ENCODE assay signal across 18 cellular contexts in the genomic region with DNA sequence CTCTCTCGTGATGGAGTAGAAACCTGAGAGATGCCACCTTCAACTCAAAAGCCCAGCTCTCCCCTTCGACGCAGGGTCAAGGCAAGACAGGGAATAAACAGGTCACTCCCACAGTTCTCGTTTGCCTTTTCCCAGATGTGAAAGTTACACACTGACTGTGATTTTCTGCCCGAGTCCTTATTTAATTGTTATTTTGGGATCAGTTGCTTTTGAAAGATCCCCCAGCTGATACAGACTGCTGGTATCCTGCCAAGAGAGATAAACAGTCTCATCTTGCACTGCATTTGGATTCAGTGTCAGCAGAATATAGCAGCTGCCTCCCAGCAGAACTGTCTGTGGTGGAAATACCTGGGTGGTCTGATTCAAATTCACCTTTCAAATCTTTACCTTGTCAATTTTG. TPM values are rescaled to one million over a fixed set of nuclear protein-coding genes. Genes with fewer than 3 reads are reported as not detected.
"Had no signal": no experiment of that assay in that cellular context is flagged by ENCODE, and none has a peak within 500 bp of the region (broad histone marks: within the 10 kb centered on the region; RNA-seq: fewer than 3 reads in every experiment).

No MANE protein-coding gene starts in this region.

- H3K36me3 Mint-ChIP-seq: activated CD4-positive, alpha-beta memory T cell treated with anti-CD3 and anti-CD28 coated beads for 36 hours; activated naive CD8-positive, alpha-beta T cell treated with anti-CD3 and anti-CD28 coated beads for 36 hours had no signal

- ATAC-seq: activated T-cell treated with anti-CD3 and anti-CD28 coated beads, Interleukin-2, amount 50 U/mL, for 4 hours; stimulated activated naive CD8-positive, alpha-beta T cell treated with anti-CD3 and anti-CD28 coated beads, Interleukin-15, amount 100 ng/mL, for 72 hours had no signal

- DNase-seq: activated CD4-positive, alpha-beta memory T cell treated with anti-CD3 and anti-CD28 coated beads for 36 hours; activated effector memory CD4-positive, alpha-beta T cell treated with anti-CD3 and anti-CD28 coated beads, Interleukin-2, amount 50 U/mL, for 16 hours; activated naive CD8-positive, alpha-beta T cell treated with anti-CD3 and anti-CD28 coated beads for 36 hours; activated T-cell treated with anti-CD3 and anti-CD28 coated beads, Interleukin-2, amount 50 U/mL, for 4 hours; brain microvascular endothelial cell; dermis blood vessel endothelial cell; erythroblast; left lung; mesenchymal stem cell; ovary; stimulated activated CD4-positive, alpha-beta T cell treated with anti-CD3 and anti-CD28 coated beads, Interleukin-15, amount 100 ng/mL, for 24 hours; stimulated activated CD4-positive, alpha-beta T cell treated with anti-CD3 and anti-CD28 coated beads, Interleukin-4, amount 100 ng/mL, for 24 hours; stimulated activated naive CD8-positive, alpha-beta T cell treated with anti-CD3 and anti-CD28 coated beads, Interleukin-15, amount 100 ng/mL, for 72 hours; T-helper 9 cell had no signal

- H3K9me3 Mint-ChIP-seq: activated CD4-positive, alpha-beta memory T cell treated with anti-CD3 and anti-CD28 coated beads for 36 hours; activated naive CD8-positive, alpha-beta T cell treated with anti-CD3 and anti-CD28 coated beads for 36 hours; activated T-cell treated with anti-CD3 and anti-CD28 coated beads, Interleukin-2, amount 50 U/mL, for 4 hours; stimulated activated naive CD8-positive, alpha-beta T cell treated with anti-CD3 and anti-CD28 coated beads, Interleukin-15, amount 100 ng/mL, for 72 hours had no signal

- H3K27me3 Mint-ChIP-seq: activated CD4-positive, alpha-beta memory T cell treated with anti-CD3 and anti-CD28 coated beads for 36 hours had no signal

- H3K4me1 Mint-ChIP-seq: activated naive CD8-positive, alpha-beta T cell treated with anti-CD3 and anti-CD28 coated beads for 36 hours; neural crest cell; stimulated activated naive CD8-positive, alpha-beta T cell treated with anti-CD3 and anti-CD28 coated beads, Interleukin-15, amount 100 ng/mL, for 72 hours had no signal

- H3K27ac Mint-ChIP-seq: activated CD4-positive, alpha-beta memory T cell treated with anti-CD3 and anti-CD28 coated beads for 36 hours; activated naive CD8-positive, alpha-beta T cell treated with anti-CD3 and anti-CD28 coated beads for 36 hours; stimulated activated naive CD8-positive, alpha-beta T cell treated with anti-CD3 and anti-CD28 coated beads, Interleukin-15, amount 100 ng/mL, for 72 hours had no signal

- H3K4me3 Mint-ChIP-seq: activated CD4-positive, alpha-beta memory T cell treated with anti-CD3 and anti-CD28 coated beads for 36 hours; activated naive CD8-positive, alpha-beta T cell treated with anti-CD3 and anti-CD28 coated beads for 36 hours; activated T-cell treated with anti-CD3 and anti-CD28 coated beads, Interleukin-2, amount 50 U/mL, for 4 hours; neural crest cell; stimulated activated naive CD8-positive, alpha-beta T cell treated with anti-CD3 and anti-CD28 coated beads, Interleukin-15, amount 100 ng/mL, for 72 hours had no signal

RNA-seq across cellular contexts. Expression of gene FAM3D, which starts 56.0 kb away (rescaled TPM):
- total RNA-seq: activated CD4-positive, alpha-beta memory T cell treated with anti-CD3 and anti-CD28 coated beads for 36 hours; activated naive CD8-positive, alpha-beta T cell treated with anti-CD3 and anti-CD28 coated beads for 36 hours; activated T-cell treated with anti-CD3 and anti-CD28 coated beads, Interleukin-2, amount 50 U/mL, for 4 hours; renal cortical epithelial cell; skeletal muscle tissue; thoracic aorta had no signal
- polyA plus RNA-seq: ovary had no signal
